ENCODE assay signal across 1 cellular context in the genomic region with DNA sequence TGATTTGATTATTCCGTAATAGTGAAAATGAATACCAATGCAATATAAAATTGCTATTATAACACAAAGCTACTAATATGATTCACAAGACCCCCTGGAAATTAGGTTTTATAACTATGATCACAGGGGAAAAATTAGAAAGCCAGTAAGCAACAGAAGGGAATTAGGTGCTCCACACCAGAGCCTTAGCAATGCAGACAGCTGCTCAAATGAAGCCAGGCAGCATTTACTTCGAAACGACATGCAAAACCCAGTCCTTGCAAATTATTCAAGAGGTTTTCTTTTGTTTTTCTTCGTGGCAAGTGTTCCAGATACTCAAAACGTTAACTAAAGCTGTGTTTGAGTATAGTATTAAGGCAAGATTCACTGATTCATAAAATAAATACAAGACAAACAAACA.
TF ChIP-seq lines count a peak whose summit lies in the region.

No MANE protein-coding gene starts in this region.

TF ChIP-seq in HepG2, 621 proteins besides CTCF, POLR2A, EP300 and RAD21 (continued from another document):
- TF ChIP-seq, protein P1, sequence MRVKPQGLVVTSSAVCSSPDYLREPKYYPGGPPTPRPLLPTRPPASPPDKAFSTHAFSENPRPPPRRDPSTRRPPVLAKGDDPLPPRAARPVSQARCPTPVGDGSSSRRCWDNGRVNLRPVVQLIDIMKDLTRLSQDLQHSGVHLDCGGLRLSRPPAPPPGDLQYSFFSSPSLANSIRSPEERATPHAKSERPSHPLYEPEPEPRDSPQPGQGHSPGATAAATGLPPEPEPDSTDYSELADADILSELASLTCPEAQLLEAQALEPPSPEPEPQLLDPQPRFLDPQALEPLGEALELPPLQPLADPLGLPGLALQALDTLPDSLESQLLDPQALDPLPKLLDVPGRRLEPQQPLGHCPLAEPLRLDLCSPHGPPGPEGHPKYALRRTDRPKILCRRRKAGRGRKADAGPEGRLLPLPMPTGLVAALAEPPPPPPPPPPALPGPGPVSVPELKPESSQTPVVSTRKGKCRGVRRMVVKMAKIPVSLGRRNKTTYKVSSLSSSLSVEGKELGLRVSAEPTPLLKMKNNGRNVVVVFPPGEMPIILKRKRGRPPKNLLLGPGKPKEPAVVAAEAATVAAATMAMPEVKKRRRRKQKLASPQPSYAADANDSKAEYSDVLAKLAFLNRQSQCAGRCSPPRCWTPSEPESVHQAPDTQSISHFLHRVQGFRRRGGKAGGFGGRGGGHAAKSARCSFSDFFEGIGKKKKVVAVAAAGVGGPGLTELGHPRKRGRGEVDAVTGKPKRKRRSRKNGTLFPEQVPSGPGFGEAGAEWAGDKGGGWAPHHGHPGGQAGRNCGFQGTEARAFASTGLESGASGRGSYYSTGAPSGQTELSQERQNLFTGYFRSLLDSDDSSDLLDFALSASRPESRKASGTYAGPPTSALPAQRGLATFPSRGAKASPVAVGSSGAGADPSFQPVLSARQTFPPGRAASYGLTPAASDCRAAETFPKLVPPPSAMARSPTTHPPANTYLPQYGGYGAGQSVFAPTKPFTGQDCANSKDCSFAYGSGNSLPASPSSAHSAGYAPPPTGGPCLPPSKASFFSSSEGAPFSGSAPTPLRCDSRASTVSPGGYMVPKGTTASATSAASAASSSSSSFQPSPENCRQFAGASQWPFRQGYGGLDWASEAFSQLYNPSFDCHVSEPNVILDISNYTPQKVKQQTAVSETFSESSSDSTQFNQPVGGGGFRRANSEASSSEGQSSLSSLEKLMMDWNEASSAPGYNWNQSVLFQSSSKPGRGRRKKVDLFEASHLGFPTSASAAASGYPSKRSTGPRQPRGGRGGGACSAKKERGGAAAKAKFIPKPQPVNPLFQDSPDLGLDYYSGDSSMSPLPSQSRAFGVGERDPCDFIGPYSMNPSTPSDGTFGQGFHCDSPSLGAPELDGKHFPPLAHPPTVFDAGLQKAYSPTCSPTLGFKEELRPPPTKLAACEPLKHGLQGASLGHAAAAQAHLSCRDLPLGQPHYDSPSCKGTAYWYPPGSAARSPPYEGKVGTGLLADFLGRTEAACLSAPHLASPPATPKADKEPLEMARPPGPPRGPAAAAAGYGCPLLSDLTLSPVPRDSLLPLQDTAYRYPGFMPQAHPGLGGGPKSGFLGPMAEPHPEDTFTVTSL (CRISPR knock-in tag; IDR thresholded peaks at IDR 0.05; ENCODE audit: borderline replicate concordance), result no peak
- TF ChIP-seq MED1 (CRISPR knock-in tag; IDR thresholded peaks at IDR 0.05) (no peak), CHD4 (IDR thresholded peaks at IDR 0.05; ENCODE audit: borderline replicate concordance, low read length) (no peak)
